Comparison of ENCODE assay signal across 17 cellular contexts in genomic region chr3:82100378-82100777, GRCh38.
DNase-seq lines count a peak whose midpoint lies in the region; ATAC-seq, FAIRE-seq and TF ChIP-seq lines count a peak whose summit lies in the region.
"Had no signal": no experiment of that assay in that cellular context is flagged by ENCODE, and none has a peak within 500 bp of the region (broad histone marks: within the 10 kb centered on the region; RNA-seq: fewer than 3 reads in every experiment).

No MANE protein-coding gene starts in this region.

- TF ChIP-seq CTCF in HepG2 (CRISPR knock-in tag; IDR thresholded peaks at IDR 0.05) (no peak), right lobe of liver (IDR thresholded peaks at IDR 0.05) (no peak), mammary epithelial cell (conservative IDR thresholded peaks at IDR 0.05 in 1 of 2, IDR thresholded peaks at IDR 0.05 in 1 of 2; ENCODE audit: extremely low read depth in 1 of 2, insufficient read depth in 1 of 2, low read depth in 1 of 2, low read length in 2 of 2) (no peak), lower lobe of right lung (IDR thresholded peaks at IDR 0.05) (no peak)

- no peak overlapping the region for H3K9ac ChIP-seq in HepG2 (ENCODE audit: insufficient read depth, low read depth, low read length)
- H3K9ac ChIP-seq in mammary epithelial cell (ENCODE audit: insufficient read depth, low read length) = no peak overlapping the region

- no peak for TF ChIP-seq POLR2A in HepG2 (IDR thresholded peaks at IDR 0.05; ENCODE audit: insufficient read depth in 1 of 2, low read depth in 2 of 2, low read length in 2 of 2)
- TF ChIP-seq POLR2A in right lobe of liver (IDR thresholded peaks at IDR 0.05) = no peak

- no peaks in the 10 kb centered on the region for H3K79me2 ChIP-seq in HepG2 (ENCODE audit: insufficient read depth, low read length)
- no peaks in the 10 kb centered on the region for H3K79me2 ChIP-seq in mammary epithelial cell (ENCODE audit: insufficient read depth, low read length)

- H4K20me1 ChIP-seq in HepG2 (ENCODE audit: insufficient read depth, low read length) (no peaks in the 10 kb centered on the region), mammary epithelial cell (ENCODE audit: insufficient read depth, low read length) (no peaks in the 10 kb centered on the region)

- WGBS in HepG2 (ENCODE audit: low lambda C conversion rate) = 33% methylated on average over 3 of the region's 3 CpGs
- 45% methylated on average over 3 of the region's 3 CpGs for WGBS in right lobe of liver (ENCODE audit: insufficient coverage, low coverage, low lambda C conversion rate, missing lambda C conversion rate)
- 3% methylated on average over 3 of the region's 3 CpGs for WGBS in mammary epithelial cell (ENCODE audit: low coverage, missing lambda C conversion rate)

- POLR2A ChIA-PET in HepG2 (lab: Yijun Ruan, JAX) = no interaction called here

- no peak overlapping the region for H3K27ac ChIP-seq in HepG2 (ENCODE audit: extremely low read length, insufficient read depth, low read length)
- H3K27ac ChIP-seq in right lobe of liver = no peak overlapping the region
- H3K27ac ChIP-seq in mammary epithelial cell (ENCODE audit: insufficient read depth, low read depth, low read length) = no peak overlapping the region
- no peak overlapping the region for H3K27ac ChIP-seq in lower lobe of right lung

- H3K4me2 ChIP-seq in HepG2 (ENCODE audit: low read depth, low read length) = no peak overlapping the region
- H3K4me2 ChIP-seq in mammary epithelial cell (ENCODE audit: insufficient read depth, low read depth, low read length) = peak overlapping the region; percentile 81

- BruUV-seq in HepG2 (replicated peaks; lab: Mats Ljungman, UMichigan) (no TSS peak), mammary epithelial cell (replicated peaks; lab: Mats Ljungman, UMichigan) (no TSS peak)

- no peak for TF ChIP-seq RAD21 in HepG2 (CRISPR knock-in tag; IDR thresholded peaks at IDR 0.05)

- peaks cover 15% of the 10 kb centered on the region for H3K4me1 ChIP-seq in HepG2 (ENCODE audit: insufficient read depth, low read length)
- H3K4me1 ChIP-seq in right lobe of liver = no peaks in the 10 kb centered on the region
- peaks cover 11% of the 10 kb centered on the region for H3K4me1 ChIP-seq in mammary epithelial cell (ENCODE audit: insufficient read depth, low read length)
- no peaks in the 10 kb centered on the region for H3K4me1 ChIP-seq in lower lobe of right lung

- FAIRE-seq in HepG2 (lab: Jason Lieb, UNC) = no peak
- FAIRE-seq: GM18507, GM19239 had no signal

- H2AFZ ChIP-seq in HepG2 (ENCODE audit: low read length) (no peak overlapping the region), mammary epithelial cell (ENCODE audit: low read depth, low read length) (peak overlapping the region; percentile 69)

- H3K4me3 ChIP-seq in HepG2 (replicated peaks in 1 of 3; ENCODE audit: insufficient read depth in 1 of 3, low read depth in 2 of 3, low read length in 3 of 3) = no peak overlapping the region
- H3K4me3 ChIP-seq in right lobe of liver = no peak overlapping the region
- peak overlapping the region in 1 of 3 experiments; percentile 22 for H3K4me3 ChIP-seq in mammary epithelial cell (replicated peaks in 1 of 3; ENCODE audit: insufficient read depth in 1 of 3, low read depth in 2 of 3, low read length in 3 of 3)
- no peak overlapping the region for H3K4me3 ChIP-seq in lower lobe of right lung

- intact Hi-C loops in HepG2 (cut with micrococcal nuclease; ENCODE audit: unreplicated experiment) (no loop called here), right lobe of liver (cut with DNase I) (no loop called here), mammary epithelial cell (cut with micrococcal nuclease) (no loop called here), lower lobe of right lung (cut with DNase I) (no loop called here)

- H3K27me3 ChIP-seq in HepG2 (ENCODE audit: control insufficient read depth in 1 of 2, insufficient read depth in 2 of 2, low read length in 2 of 2) (no peaks in the 10 kb centered on the region), right lobe of liver (no peaks in the 10 kb centered on the region), mammary epithelial cell (ENCODE audit: insufficient read depth, low read length) (no peaks in the 10 kb centered on the region), lower lobe of right lung (ENCODE audit: low read depth) (no peaks in the 10 kb centered on the region)

- peak; percentile 25 for DNase-seq in HepG2 (ENCODE audit: low spot score)
- no peak for DNase-seq in right lobe of liver
- peak; percentile 79 for DNase-seq in mammary epithelial cell
- DNase-seq in islet precursor cell = peak; percentile 85
- no peak for DNase-seq in lower lobe of right lung
- DNase-seq: activated naive CD4-positive, alpha-beta T cell; CD8-positive, alpha-beta memory T cell; effector CD8-positive, alpha-beta T cell; GDM1; KBM-7; NCI-H1417 treated with DMSO at 0.1 percent for 48 hours; stimulated activated naive B cell treated with anti-CD40 and anti-IgM and Interleukin-4, amounts not matched to agents 10 μg/mL and 1 μg/mL and 100 μg/mL, for 72 hours had no signal

- ATAC-seq in HepG2 (peak; percentile 66), right lobe of liver (no peak), GM19463 (IDR thresholded peaks at IDR 0.05; ENCODE audit: unreplicated experiment) (no peak), HG03565 (IDR thresholded peaks at IDR 0.05; ENCODE audit: unreplicated experiment) (no peak), GM21723 (IDR thresholded peaks at IDR 0.05; ENCODE audit: unreplicated experiment) (no peak), lower lobe of right lung (no peak)
- ATAC-seq: stimulated activated naive B cell treated with anti-CD40 and anti-IgM and Interleukin-4, amounts not matched to agents 10 μg/mL and 1 μg/mL and 100 μg/mL, for 72 hours had no signal

- in situ Hi-C loops in HepG2 (cut with HindIII; ENCODE audit: extremely low pct_ligation_motif_present, low pct_unique_long_range_greater_than_20kb) = no loop called here
- in situ Hi-C loops in mammary epithelial cell (cut with MboI; ENCODE audit: low sequenced_read_pairs in 2 of 2) = loop anchor here in 1 of 2 donors (25.0 kb wide), 1 partner anchor 438 kb away; no protein-coding TSS in a partner anchor

- H3K36me3 ChIP-seq in HepG2 (replicated peaks in 1 of 2; ENCODE audit: control insufficient read depth in 1 of 2, insufficient read depth in 2 of 2, low read length in 2 of 2) = no peaks in the 10 kb centered on the region
- H3K36me3 ChIP-seq in right lobe of liver = no peaks in the 10 kb centered on the region
- no peaks in the 10 kb centered on the region for H3K36me3 ChIP-seq in mammary epithelial cell (ENCODE audit: insufficient read depth, low read length)
- H3K36me3 ChIP-seq in lower lobe of right lung = no peaks in the 10 kb centered on the region

- CTCF ChIA-PET in HepG2 (lab: Yijun Ruan, JAX; ENCODE audit: low intra/inter-chr PET ratio, low total read pairs) = no interaction called here
- CTCF ChIA-PET in mammary epithelial cell (lab: Charles Lee; ENCODE audit: low non-redundant PET) = interaction anchor here (0.6 kb wide), 1 partner anchor 1977 kb away, joined by 3 read pairs; no protein-coding TSS in a partner anchor

- dilution Hi-C loops in mammary epithelial cell (cut with HindIII; ENCODE audit: low sequenced_read_pairs) = no loop called here

- H3K9me3 ChIP-seq in HepG2 (ENCODE audit: low read length) (no peaks in the 10 kb centered on the region), right lobe of liver (no peaks in the 10 kb centered on the region), mammary epithelial cell (replicated peaks; ENCODE audit: insufficient read depth, low read length) (no peaks in the 10 kb centered on the region), lower lobe of right lung (no peaks in the 10 kb centered on the region)

- TF ChIP-seq EP300 in HepG2 (IDR thresholded peaks at IDR 0.05; ENCODE audit: low read depth in 2 of 2, low read length in 2 of 2) (no peak), HepG2 (CRISPR knock-in tag; IDR thresholded peaks at IDR 0.05; ENCODE audit: borderline replicate concordance) (no peak)

TF ChIP-seq in HepG2, 621 proteins besides CTCF, POLR2A, EP300 and RAD21 (continues in another document):
- TF ChIP-seq ZSCAN25 (CRISPR knock-in tag; IDR thresholded peaks at IDR 0.05) (no peak), CSRNP2 (CRISPR knock-in tag; conservative IDR thresholded peaks at IDR 0.05; ENCODE audit: low read depth) (no peak), ZNF30 (CRISPR knock-in tag; IDR thresholded peaks at IDR 0.05) (no peak), MZF1 (CRISPR knock-in tag; IDR thresholded peaks at IDR 0.05; ENCODE audit: borderline replicate concordance) (no peak)

Comparison
In these comparisons a context has a peak if more than half of its experiments do, and no peak if none do; other contexts are left out.
1. DNase-seq: peak in HepG2 (single experiment), mammary epithelial cell (single experiment) and islet precursor cell (single experiment); none in right lobe of liver (0 of 3) and lower lobe of right lung (single experiment).